ENCODE assay signal across 9 cellular contexts in genomic region chr10:105837951-105838350, GRCh38.
A peak's percentile ranks its signal among the peaks of the same experiment; 100 is the strongest.
DNase-seq lines count a peak whose midpoint lies in the region; ATAC-seq, FAIRE-seq and TF ChIP-seq lines count a peak whose summit lies in the region.
"Had no signal": no experiment of that assay in that cellular context is flagged by ENCODE, and none has a peak within 500 bp of the region (broad histone marks: within the 10 kb centered on the region; RNA-seq: fewer than 3 reads in every experiment).

No MANE protein-coding gene starts in this region.

- no peak overlapping the region for H3K27ac ChIP-seq in PC-3 (ENCODE audit: low read length)
- H3K27ac ChIP-seq in gastroesophageal sphincter = no peak overlapping the region
- no peak overlapping the region for H3K27ac ChIP-seq in spleen
- H3K27ac ChIP-seq: 22Rv1 had no signal

- no peaks in the 10 kb centered on the region for H3K9me2 ChIP-seq in PC-3 (replicated peaks; ENCODE audit: low read length)

- H3K27me3 ChIP-seq in PC-3 (ENCODE audit: low read length) (peaks cover 9% of the 10 kb centered on the region; the same call in 1 of the 2 replicates), gastroesophageal sphincter (no peaks in the 10 kb centered on the region), spleen (replicated peaks in 1 of 7) (no peaks in the 10 kb centered on the region)

- TF ChIP-seq CTCF in PC-3 (conservative IDR thresholded peaks at IDR 0.05; ENCODE audit: low read depth, low read length) (no peak), gastroesophageal sphincter (IDR thresholded peaks at IDR 0.05) (no peak), spleen (IDR thresholded peaks at IDR 0.05 in 8 of 11, conservative IDR thresholded peaks at IDR 0.05 in 3 of 11) (no peak), D721Med (IDR thresholded peaks at IDR 0.05; ENCODE audit: insufficient read depth, missing control alignments) (no peak)

- H3K9ac ChIP-seq in PC-3 (ENCODE audit: low read length) = no peak overlapping the region

- no peak for FAIRE-seq in D721Med (lab: Jason Lieb, UNC)

- DNase-seq in DMS53 (lab: John Stamatoyannopoulos, UW) (peak; percentile 36), DMS53 treated with DMSO at 0.1 percent for 48 hours (lab: John Stamatoyannopoulos, UW; ENCODE audit: unreplicated experiment) (no peak), PC-3 (peak; percentile 11), spleen (no peak), NCI-H1092 treated with DMSO at 0.1 percent for 48 hours (lab: John Stamatoyannopoulos, UW) (no peak), D721Med (ENCODE audit: insufficient read length, low spot score) (no peak)

- H3K4me1 ChIP-seq in PC-3 (ENCODE audit: insufficient read depth, low read length) = no peaks in the 10 kb centered on the region
- H3K4me1 ChIP-seq in gastroesophageal sphincter = peaks cover 0 to 17% (median 3%) of the 10 kb centered on the region in 3 donors
- peaks cover 0 to 13% (median 0%) of the 10 kb centered on the region in 6 donors for H3K4me1 ChIP-seq in spleen

- H3K36me3 ChIP-seq in PC-3 (ENCODE audit: low read depth, low read length) = no peaks in the 10 kb centered on the region
- H3K36me3 ChIP-seq in gastroesophageal sphincter = no peaks in the 10 kb centered on the region
- no peaks in the 10 kb centered on the region for H3K36me3 ChIP-seq in spleen

- CTCF ChIA-PET in PC-3 (lab: Charles Lee) = no interaction called here

- WGBS in gastroesophageal sphincter (ENCODE audit: low coverage in 1 of 2), 2 donors = 24 to 25% methylated on average over 2 of the region's 2 CpGs
- WGBS in spleen, 5 donors = 21 to 74% (median 30%) methylated on average over 2 of the region's 2 CpGs

- peak overlapping the region; percentile 48; the same call in 1 of the 2 replicates for H2AFZ ChIP-seq in PC-3 (ENCODE audit: low read length)

- H3K79me2 ChIP-seq in PC-3 (ENCODE audit: low read length) = no peaks in the 10 kb centered on the region

- BruUV-seq in PC-3 (replicated peaks; lab: Mats Ljungman, UMichigan) = no TSS peak

- H3K9me3 ChIP-seq in PC-3 (ENCODE audit: low read length) (no peaks in the 10 kb centered on the region), gastroesophageal sphincter (no peaks in the 10 kb centered on the region), spleen (no peaks in the 10 kb centered on the region)

- H3K4me2 ChIP-seq in PC-3 (ENCODE audit: low read length) = peak overlapping the region; percentile 71

- ATAC-seq in HG02870 (IDR thresholded peaks at IDR 0.05; ENCODE audit: unreplicated experiment) (peak; percentile 80), PC-3 (no peak), gastroesophageal sphincter (no peak)

- POLR2A ChIA-PET in PC-3 (lab: Charles Lee; ENCODE audit: unreplicated experiment) = no interaction called here

- peak overlapping the region; percentile 62 for H3K4me3 ChIP-seq in PC-3 (ENCODE audit: low read length)
- peak overlapping the region; percentile 40 to 52 for H3K4me3 ChIP-seq in gastroesophageal sphincter
- H3K4me3 ChIP-seq in spleen = peak overlapping the region in 7 of 8 donors; percentile 18 to 60 (median 23)

- TF ChIP-seq POLR2A in gastroesophageal sphincter (IDR thresholded peaks at IDR 0.05) (no peak), spleen (IDR thresholded peaks at IDR 0.05) (no peak)

- TF ChIP-seq EP300 in gastroesophageal sphincter (IDR thresholded peaks at IDR 0.05) = no peak

- H3F3A ChIP-seq in PC-3 (ENCODE audit: low read length, unreplicated experiment) = no peaks in the 10 kb centered on the region

- intact Hi-C loops in PC-3 (cut with micrococcal nuclease) (no loop called here), spleen (cut with DNase I; ENCODE audit: low total_unique reads) (no loop called here)

- H4K20me1 ChIP-seq in PC-3 (ENCODE audit: low read length) = no peaks in the 10 kb centered on the region

Comparison
In these comparisons a context has a peak if more than half of its experiments do, and no peak if none do; other contexts are left out.
1. DNase-seq: peak in DMS53 (single experiment) and PC-3 (single experiment); none in DMS53 treated with DMSO at 0.1 percent for 48 hours (single experiment), spleen (single experiment), NCI-H1092 treated with DMSO at 0.1 percent for 48 hours (single experiment) and D721Med (single experiment).
2. Peak in every context shown above with its lines, with median percentiles within 50 percentile points of each other: H3K4me3 ChIP-seq.